In genomic region chr12:124570810-124571209, GRCh38 we compare ENCODE assay signal across 14 cellular contexts. TPM values are rescaled to one million over a fixed set of nuclear protein-coding genes. Genes with fewer than 3 reads are reported as not detected.
DNase-seq lines count a peak whose midpoint lies in the region; ATAC-seq and TF ChIP-seq lines count a peak whose summit lies in the region.
"Had no signal": no experiment of that assay in that cellular context is flagged by ENCODE, and none has a peak within 500 bp of the region (broad histone marks: within the 10 kb centered on the region; RNA-seq: fewer than 3 reads in every experiment).

No MANE protein-coding gene starts in this region.

- no peaks in the 10 kb centered on the region for H3K36me3 ChIP-seq in HUES48 (ENCODE audit: control insufficient read depth, insufficient read depth, low read length)
- no peaks in the 10 kb centered on the region for H3K36me3 ChIP-seq in iPS-20b (ENCODE audit: insufficient read depth, low read depth, low read length)
- H3K36me3 ChIP-seq in tibial artery, result no peaks in the 10 kb centered on the region
- H3K36me3 ChIP-seq: BLaER1 treated with 17β-estradiol and CSF1 and Interleukin-3, amounts not matched to agents 10 nM and 100 nM had no signal

- H3K9me3 Mint-ChIP-seq in WTC11 (no peaks in the 10 kb centered on the region), type B pancreatic cell (no peaks in the 10 kb centered on the region)
- H3K9me3 Mint-ChIP-seq: HFFc6 had no signal

- H3K9ac ChIP-seq in HUES48 (ENCODE audit: low read depth, low read length), result no peak overlapping the region
- peak overlapping the region; percentile 10; the same call in 1 of the 2 replicates for H3K9ac ChIP-seq in iPS-20b (ENCODE audit: low read depth, low read length)
- H3K9ac ChIP-seq: BLaER1 treated with 17β-estradiol and CSF1 and Interleukin-3, amounts not matched to agents 10 nM and 100 nM had no signal

- DNase-seq in WTC11 (ENCODE audit: low spot score), result no peak
- DNase-seq in type B pancreatic cell (ENCODE audit: extremely low spot score, unreplicated experiment), result no peak
- no peak for DNase-seq in tibial artery
- no peak for DNase-seq in left ventricle myocardium superior
- DNase-seq: ACHN; CD4-positive, CD25-positive, alpha-beta regulatory T cell; GOT3; HCEC 1CT; HFFc6 had no signal

- H3K9me3 ChIP-seq in HUES48 (ENCODE audit: control insufficient read depth, insufficient read depth, low read length), result no peaks in the 10 kb centered on the region
- no peaks in the 10 kb centered on the region for H3K9me3 ChIP-seq in iPS-20b (ENCODE audit: insufficient read depth, low read depth, low read length)
- no peaks in the 10 kb centered on the region for H3K9me3 ChIP-seq in tibial artery
- H3K9me3 ChIP-seq: BLaER1 treated with 17β-estradiol and CSF1 and Interleukin-3, amounts not matched to agents 10 nM and 100 nM had no signal

- POLR2A ChIA-PET in WTC11 (lab: Charles Lee), result interaction anchor here (0.5 kb wide), 1 partner anchor 42 kb away, joined by 13 read pairs; no protein-coding TSS in a partner anchor

- H3K4me3 ChIP-seq in HUES48 (ENCODE audit: low read depth, low read length) (no peak overlapping the region), iPS-20b (ENCODE audit: low read length) (no peak overlapping the region), tibial artery (no peak overlapping the region)
- H3K4me3 ChIP-seq: BLaER1 treated with 17β-estradiol and CSF1 and Interleukin-3, amounts not matched to agents 10 nM and 100 nM; GM12878 had no signal

- no peaks in the 10 kb centered on the region; the same call in 1 of the 2 replicates for H3K27me3 Mint-ChIP-seq in WTC11 (ENCODE audit: low read depth)
- H3K27me3 Mint-ChIP-seq in type B pancreatic cell, result no peaks in the 10 kb centered on the region
- H3K27me3 Mint-ChIP-seq: CD4-positive, CD25-positive, alpha-beta regulatory T cell had no signal

- TF ChIP-seq CTCF in WTC11 (IDR thresholded peaks at IDR 0.05) (no peak), type B pancreatic cell (conservative IDR thresholded peaks at IDR 0.05) (no peak), tibial artery (IDR thresholded peaks at IDR 0.05) (no peak)

- H3K4me1 ChIP-seq in HUES48 (ENCODE audit: control insufficient read depth, insufficient read depth, low read length) (peaks cover 23% of the 10 kb centered on the region), iPS-20b (ENCODE audit: insufficient read depth, low read length) (peaks cover 18% of the 10 kb centered on the region), tibial artery (peaks cover 8 to 27% (median 19%) of the 10 kb centered on the region in 4 donors)

- intact Hi-C loops in tibial artery (cut with DNase I; ENCODE audit: low total_unique reads) (no loop called here), left ventricle myocardium superior (cut with micrococcal nuclease) (loop anchor here (10.0 kb wide), 1 partner anchor 104 kb away; no protein-coding TSS in a partner anchor)

- H3K27ac ChIP-seq in HUES48 (ENCODE audit: low read depth, low read length), result peak overlapping the region; percentile 37
- peak overlapping the region; percentile 54 for H3K27ac ChIP-seq in iPS-20b (ENCODE audit: low read length)
- no peak overlapping the region for H3K27ac ChIP-seq in tibial artery
- H3K27ac ChIP-seq: BLaER1 treated with 17β-estradiol and CSF1 and Interleukin-3, amounts not matched to agents 10 nM and 100 nM had no signal

- CTCF ChIA-PET in WTC11 (lab: Charles Lee), result interaction anchor here (0.6 to 2.0 kb wide), 3 partner anchors 58 to 201 kb away, joined by 3 to 15 read pairs (median 4); no protein-coding TSS in a partner anchor

- H3K4me1 Mint-ChIP-seq in WTC11 (peaks cover 46% of the 10 kb centered on the region), type B pancreatic cell (ENCODE audit: unreplicated experiment) (peaks cover 32% of the 10 kb centered on the region)

- no peak overlapping the region for H3K4me3 Mint-ChIP-seq in WTC11
- peak overlapping the region; percentile 12 for H3K4me3 Mint-ChIP-seq in type B pancreatic cell
- H3K4me3 Mint-ChIP-seq: HFFc6 had no signal

- H3K36me3 Mint-ChIP-seq in WTC11 (no peaks in the 10 kb centered on the region), type B pancreatic cell (no peaks in the 10 kb centered on the region)

- ATAC-seq in WTC11, result 0 out of 2 replicates have a peak, but pooled peaks have one; percentile 1
- ATAC-seq in left ventricle myocardium superior, result no peak
- no peak for ATAC-seq in GM19452 (IDR thresholded peaks at IDR 0.05; ENCODE audit: unreplicated experiment)
- ATAC-seq: GM12878 had no signal

- H3K27me3 ChIP-seq in HUES48 (ENCODE audit: control insufficient read depth, insufficient read depth, low read length) (no peaks in the 10 kb centered on the region), iPS-20b (ENCODE audit: insufficient read depth, low read length) (no peaks in the 10 kb centered on the region), tibial artery (no peaks in the 10 kb centered on the region)

- peak overlapping the region; percentile 80 for H3K27ac Mint-ChIP-seq in WTC11
- H3K27ac Mint-ChIP-seq in type B pancreatic cell, result no peak overlapping the region
- H3K27ac Mint-ChIP-seq: CD4-positive, CD25-positive, alpha-beta regulatory T cell; HFFc6 had no signal

TF ChIP-seq in WTC11, 78 proteins besides CTCF, POLR2A, EP300 and RAD21:
- TF ChIP-seq FOXP1 (CRISPR knock-in tag; IDR thresholded peaks at IDR 0.05; ENCODE audit: borderline replicate concordance) (no peak), FOXP4 (CRISPR knock-in tag; IDR thresholded peaks at IDR 0.05) (peak; percentile 67; the same call in 1 of the 2 replicates)

RNA-seq across cellular contexts. Expression of gene NCOR2, which starts 3.4 kb away (rescaled TPM):
- total RNA-seq in WTC11 (2021), result 283 to 326 TPM (median 304 TPM) in 3 replicates
- 219 and 227 TPM in 2 replicates for total RNA-seq in type B pancreatic cell (ENCODE audit: low replicate concordance)
- total RNA-seq in left ventricle myocardium superior, result 142 TPM

Comparison
In these comparisons a context has a peak if more than half of its experiments do, and no peak if none do; other contexts are left out.
1. H3K27ac ChIP-seq: peak in HUES48 (single experiment) and iPS-20b (single experiment); none in tibial artery (0 of 2).